In the genomic region with DNA sequence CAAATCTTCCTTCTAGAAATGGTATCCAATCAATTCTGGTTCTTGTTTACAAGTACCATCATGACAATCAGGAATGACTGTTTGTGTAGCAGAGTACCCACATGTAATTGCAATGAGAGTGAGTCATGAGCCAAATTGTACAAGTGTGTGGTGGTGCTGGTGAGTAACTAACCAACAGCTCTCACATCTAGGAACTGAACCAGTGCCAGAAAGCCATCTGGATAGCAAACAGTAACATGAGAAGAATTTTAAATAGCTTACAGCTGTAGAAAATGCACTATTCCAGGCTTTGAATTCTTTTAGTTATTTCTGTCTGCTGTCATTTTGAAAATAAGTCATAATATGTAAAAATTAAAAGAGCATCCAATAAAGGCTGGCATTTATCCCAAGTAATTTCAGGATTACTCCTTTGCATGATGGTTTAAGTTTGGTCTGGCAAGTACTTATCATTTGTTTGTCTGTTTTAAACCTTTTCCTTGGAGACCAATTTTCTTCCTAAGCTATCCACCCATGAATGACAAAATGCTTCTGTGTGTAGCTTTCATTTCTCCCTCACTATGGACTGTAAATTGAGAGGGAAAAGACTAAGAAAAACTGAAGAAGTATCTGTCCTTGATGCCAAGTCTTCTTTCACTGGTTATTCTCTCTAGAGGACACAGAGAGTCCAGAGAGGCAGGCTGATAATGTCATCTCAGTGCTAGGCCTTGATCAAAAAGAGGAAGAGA, we compare ENCODE assay signal across 8 cellular contexts.
DNase-seq lines count a peak whose midpoint lies in the region; ATAC-seq and TF ChIP-seq lines count a peak whose summit lies in the region.

No MANE protein-coding gene starts in this region.

- no peaks in the 10 kb centered on the region for H3K36me3 ChIP-seq in SK-N-SH (replicated peaks in 1 of 2; ENCODE audit: control insufficient read depth in 1 of 2, insufficient read depth in 2 of 2, low read length in 1 of 2)
- peaks cover 0 to 20% (median 0%) of the 10 kb centered on the region in 3 donors for H3K36me3 ChIP-seq in esophagus squamous epithelium
- H3K36me3 ChIP-seq in neural progenitor cell, result no peaks in the 10 kb centered on the region

- H3F3A ChIP-seq in SK-N-SH (replicated peaks; ENCODE audit: insufficient read depth) (peaks cover 17% of the 10 kb centered on the region), neural progenitor cell (ENCODE audit: low read depth) (no peaks in the 10 kb centered on the region)

- POLR2A ChIA-PET in CD4-positive, alpha-beta T cell (lab: Charles Lee), result no interaction called here
- POLR2A ChIA-PET in SK-N-SH (lab: Yijun Ruan, JAX), result interaction anchor here (0.6 kb wide), 1 partner anchor 87 kb away, joined by 3 read pairs; no protein-coding TSS in a partner anchor

- peaks cover 10% of the 10 kb centered on the region; the same call in 1 of the 2 replicates for H4K20me1 ChIP-seq in SK-N-SH (ENCODE audit: insufficient read depth)
- H4K20me1 ChIP-seq in neural progenitor cell (ENCODE audit: low read depth), result no peaks in the 10 kb centered on the region

- no peak for TF ChIP-seq RAD21 in SK-N-SH (IDR thresholded peaks at IDR 0.05; ENCODE audit: low read length)

- H3K27me3 ChIP-seq in CD4-positive, alpha-beta T cell (ENCODE audit: control insufficient read depth, insufficient read depth, low read length), result no peaks in the 10 kb centered on the region
- H3K27me3 ChIP-seq in SK-N-SH (ENCODE audit: insufficient read depth) (no peaks in the 10 kb centered on the region), esophagus squamous epithelium (no peaks in the 10 kb centered on the region), neural progenitor cell (no peaks in the 10 kb centered on the region)

- peak overlapping the region; percentile 40 for H3K27ac Mint-ChIP-seq in CD4-positive, alpha-beta T cell
- H3K27ac Mint-ChIP-seq in neural progenitor cell (no peak overlapping the region), endothelial cell (ENCODE audit: unreplicated experiment) (no peak overlapping the region)

- intact Hi-C loops in CD4-positive, alpha-beta T cell (cut with DNase I, micrococcal nuclease), result loop anchor here in 1 of 2 experiments (5.0 kb wide), 1 partner anchor 58 kb away; a partner anchor contains a TSS
- intact Hi-C loops in esophagus squamous epithelium (cut with DNase I), result no loop called here

- no peak overlapping the region for H3K27ac ChIP-seq in CD4-positive, alpha-beta T cell (ENCODE audit: low read depth, low read length)
- H3K27ac ChIP-seq in SK-N-SH (ENCODE audit: low read depth in 2 of 2, low read length in 1 of 2) (peak overlapping the region; percentile 74 to 90; a peak in 3 of 4 replicates), esophagus squamous epithelium (peak overlapping the region in 3 of 4 donors; percentile 65 to 66 (median 65)), neural progenitor cell (peak overlapping the region; percentile 23)

- DNase-seq in CD4-positive, alpha-beta T cell, result peak in 1 of 10 experiments; percentile 5
- DNase-seq in NAMALWA (ENCODE audit: low spot score), result peak; percentile 26
- DNase-seq in SK-N-SH, result peak; percentile 49
- peak; percentile 1 for DNase-seq in esophagus squamous epithelium (lab: John Stamatoyannopoulos, UW)
- no peak for DNase-seq in neural progenitor cell (ENCODE audit: low spot score)
- DNase-seq in endothelial cell (ENCODE audit: low spot score), result no peak

- peaks cover 6% of the 10 kb centered on the region; the same call in 1 of the 2 replicates for H3K79me2 ChIP-seq in SK-N-SH (ENCODE audit: insufficient read depth)
- peaks cover 37% of the 10 kb centered on the region for H3K79me2 ChIP-seq in neural progenitor cell (ENCODE audit: low read depth)

- TF ChIP-seq CTCF in CD4-positive, alpha-beta T cell (IDR thresholded peaks at IDR 0.05), result no peak
- TF ChIP-seq CTCF in SK-N-SH (IDR thresholded peaks at IDR 0.05), result no peak
- TF ChIP-seq CTCF in esophagus squamous epithelium (IDR thresholded peaks at IDR 0.05), result no peak
- no peak for TF ChIP-seq CTCF in neural progenitor cell (IDR thresholded peaks at IDR 0.05)
- no peak for TF ChIP-seq CTCF in endothelial cell (IDR thresholded peaks at IDR 0.05; ENCODE audit: unreplicated experiment)

- no peaks in the 10 kb centered on the region for H3K9me3 ChIP-seq in CD4-positive, alpha-beta T cell (ENCODE audit: control insufficient read depth, low read length)
- H3K9me3 ChIP-seq in SK-N-SH, result no peaks in the 10 kb centered on the region
- no peaks in the 10 kb centered on the region for H3K9me3 ChIP-seq in esophagus squamous epithelium
- no peaks in the 10 kb centered on the region for H3K9me3 ChIP-seq in neural progenitor cell (ENCODE audit: low read depth)

- H3K4me1 Mint-ChIP-seq in CD4-positive, alpha-beta T cell (ENCODE audit: low read depth), result peaks cover 46% of the 10 kb centered on the region
- H3K4me1 Mint-ChIP-seq in neural progenitor cell (peaks cover 3% of the 10 kb centered on the region), endothelial cell (ENCODE audit: unreplicated experiment) (peaks cover 2% of the 10 kb centered on the region)

- peak; percentile 24 for ATAC-seq in CD4-positive, alpha-beta T cell (ENCODE audit: poor library complexity)
- ATAC-seq in GM21529 (IDR thresholded peaks at IDR 0.05; ENCODE audit: unreplicated experiment), result peak; percentile 76
- ATAC-seq in HG03469 (IDR thresholded peaks at IDR 0.05; ENCODE audit: unreplicated experiment), result no peak

- H3K4me2 ChIP-seq in SK-N-SH (peak overlapping the region; percentile 63), neural progenitor cell (no peak overlapping the region)

- CTCF ChIA-PET in CD4-positive, alpha-beta T cell (lab: Charles Lee), result interaction anchor here (0.9 kb wide), 1 partner anchor 141 kb away, joined by 3 read pairs; no protein-coding TSS in a partner anchor
- CTCF ChIA-PET in SK-N-SH (lab: Yijun Ruan, JAX), result interaction anchor here (1.3 kb wide), 1 partner anchor 141 kb away, joined by 7 read pairs; no protein-coding TSS in a partner anchor

- peak overlapping the region; percentile 32; the same call in 1 of the 2 replicates for H3K9ac ChIP-seq in SK-N-SH
- H3K9ac ChIP-seq in neural progenitor cell, result no peak overlapping the region

- no peaks in the 10 kb centered on the region for H3K9me2 ChIP-seq in SK-N-SH

- TF ChIP-seq EP300 in SK-N-SH (IDR thresholded peaks at IDR 0.05; ENCODE audit: borderline replicate concordance in 1 of 2, low read depth in 1 of 2, low read length in 1 of 2), result peak; percentile 26 to 92; a peak in 2 of 4 replicates

- H3K4me3 Mint-ChIP-seq in CD4-positive, alpha-beta T cell, result no peak overlapping the region
- H3K4me3 Mint-ChIP-seq in neural progenitor cell, result no peak overlapping the region
- no peak overlapping the region for H3K4me3 Mint-ChIP-seq in endothelial cell (ENCODE audit: unreplicated experiment)

- H2AFZ ChIP-seq in SK-N-SH (ENCODE audit: low read depth), result no peak overlapping the region; the same call in 1 of the 2 replicates
- H2AFZ ChIP-seq in neural progenitor cell (replicated peaks), result no peak overlapping the region

- no peaks in the 10 kb centered on the region for H3K27me3 Mint-ChIP-seq in CD4-positive, alpha-beta T cell
- peaks cover 2% of the 10 kb centered on the region for H3K27me3 Mint-ChIP-seq in neural progenitor cell (ENCODE audit: insufficient read depth, low read depth)
- H3K27me3 Mint-ChIP-seq in endothelial cell (ENCODE audit: unreplicated experiment), result peaks cover 2% of the 10 kb centered on the region

- H3K4me3 ChIP-seq in SK-N-SH (ENCODE audit: low read depth in 2 of 2, low read length in 1 of 2), result no peak overlapping the region; a peak in 1 of 4 replicates
- H3K4me3 ChIP-seq in esophagus squamous epithelium, result no peak overlapping the region
- H3K4me3 ChIP-seq in neural progenitor cell, result no peak overlapping the region

- H3K36me3 Mint-ChIP-seq in CD4-positive, alpha-beta T cell (ENCODE audit: low read depth), result peaks cover 37% of the 10 kb centered on the region
- H3K36me3 Mint-ChIP-seq in neural progenitor cell (peaks cover 8% of the 10 kb centered on the region), endothelial cell (ENCODE audit: low read depth, unreplicated experiment) (no peaks in the 10 kb centered on the region)

- TF ChIP-seq POLR2A in esophagus squamous epithelium (IDR thresholded peaks at IDR 0.05), result no peak

- no peaks in the 10 kb centered on the region for H3K9me3 Mint-ChIP-seq in CD4-positive, alpha-beta T cell
- H3K9me3 Mint-ChIP-seq in neural progenitor cell (no peaks in the 10 kb centered on the region), endothelial cell (ENCODE audit: unreplicated experiment) (no peaks in the 10 kb centered on the region)

- H3K4me1 ChIP-seq in SK-N-SH (ENCODE audit: control insufficient read depth in 1 of 2, insufficient read depth in 2 of 2, low read depth in 1 of 2, low read length in 1 of 2) (peaks cover 7 to 18% of the 10 kb centered on the region in 2 experiments), esophagus squamous epithelium (peaks cover 8 to 27% (median 25%) of the 10 kb centered on the region in 3 donors), neural progenitor cell (no peaks in the 10 kb centered on the region)

TF ChIP-seq in SK-N-SH, 30 proteins besides CTCF, POLR2A, EP300 and RAD21 (continues in another document):
- TF ChIP-seq POLR2AphosphoS5 (IDR thresholded peaks at IDR 0.05; ENCODE audit: low read depth, low read length), result peak; percentile 94
- peak; percentile 87 for TF ChIP-seq RCOR1 (IDR thresholded peaks at IDR 0.05; ENCODE audit: low read length)
- no peak for TF ChIP-seq YY1 (IDR thresholded peaks at IDR 0.05; ENCODE audit: low read depth)
- TF ChIP-seq MEF2A (IDR thresholded peaks at IDR 0.05; ENCODE audit: borderline replicate concordance, low read depth), result peak; percentile 86; the same call in 1 of the 2 replicates
- TF ChIP-seq, protein P1, sequence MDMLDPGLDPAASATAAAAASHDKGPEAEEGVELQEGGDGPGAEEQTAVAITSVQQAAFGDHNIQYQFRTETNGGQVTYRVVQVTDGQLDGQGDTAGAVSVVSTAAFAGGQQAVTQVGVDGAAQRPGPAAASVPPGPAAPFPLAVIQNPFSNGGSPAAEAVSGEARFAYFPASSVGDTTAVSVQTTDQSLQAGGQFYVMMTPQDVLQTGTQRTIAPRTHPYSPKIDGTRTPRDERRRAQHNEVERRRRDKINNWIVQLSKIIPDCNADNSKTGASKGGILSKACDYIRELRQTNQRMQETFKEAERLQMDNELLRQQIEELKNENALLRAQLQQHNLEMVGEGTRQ (IDR thresholded peaks at IDR 0.05; ENCODE audit: borderline replicate concordance, low read depth, low read length), result no peak
- peak; percentile 96 for TF ChIP-seq FOSL2 (IDR thresholded peaks at IDR 0.05; ENCODE audit: borderline replicate concordance, low read depth)
- TF ChIP-seq, protein P2, sequence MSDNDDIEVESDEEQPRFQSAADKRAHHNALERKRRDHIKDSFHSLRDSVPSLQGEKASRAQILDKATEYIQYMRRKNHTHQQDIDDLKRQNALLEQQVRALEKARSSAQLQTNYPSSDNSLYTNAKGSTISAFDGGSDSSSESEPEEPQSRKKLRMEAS (IDR thresholded peaks at IDR 0.05; ENCODE audit: low read depth), result peak; percentile 61
- no peak for TF ChIP-seq RFX5 (IDR thresholded peaks at IDR 0.05; ENCODE audit: low read length)

Comparison
In these comparisons a context has a peak if more than half of its experiments do, and no peak if none do; other contexts are left out.
1. DNase-seq: peak in NAMALWA (single experiment), SK-N-SH (single experiment) and esophagus squamous epithelium (single experiment); none in neural progenitor cell (single experiment) and endothelial cell (single experiment).